In the genomic region with DNA sequence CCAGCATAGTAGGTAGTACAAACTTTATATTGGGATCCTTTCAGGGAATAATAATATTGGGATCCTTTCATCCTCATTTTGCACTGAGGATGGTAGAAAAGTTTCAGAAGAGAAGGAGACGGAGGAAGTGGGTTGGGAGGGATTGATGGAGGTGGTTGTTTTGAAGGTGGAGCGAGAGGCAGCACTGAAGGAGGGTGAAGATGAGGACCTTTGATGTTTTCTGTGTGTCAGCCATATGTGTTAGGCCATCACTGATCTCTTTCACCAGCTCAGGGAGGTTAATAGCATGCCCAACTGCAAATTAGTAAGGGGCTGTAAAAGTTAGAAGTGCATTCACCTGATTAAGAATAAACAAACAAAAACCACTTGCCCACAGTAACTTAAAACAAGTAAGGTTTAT, we compare ENCODE assay signal across 7 cellular contexts.
"Had no signal": no experiment of that assay in that cellular context is flagged by ENCODE, and none has a peak within 500 bp of the region (broad histone marks: within the 10 kb centered on the region; RNA-seq: fewer than 3 reads in every experiment).

No MANE protein-coding gene starts in this region.

- H3K9ac ChIP-seq: KMS-11 had no signal

- ATAC-seq: HepG2, K562 had no signal

- H3K4me3 ChIP-seq: K562 had no signal

- H3K27ac ChIP-seq: HL-60, KMS-11 had no signal

- H3K4me2 ChIP-seq: KMS-11 had no signal

- DNase-seq: IMR-90, KBM-7, KG1 had no signal
